ENCODE assay signal across 17 cellular contexts in genomic region chr2:39062320-39062719, GRCh38.
"Had no signal": no experiment of that assay in that cellular context is flagged by ENCODE, and none has a peak within 500 bp of the region (broad histone marks: within the 10 kb centered on the region; RNA-seq: fewer than 3 reads in every experiment).

No MANE protein-coding gene starts in this region.

- H3K9me3 Mint-ChIP-seq: activated CD4-positive, alpha-beta T cell treated with anti-CD3 and anti-CD28 coated beads, Interleukin-2, amount 10 ng/mL, durations not matched to agents 7 days and 5 days; activated naive CD8-positive, alpha-beta T cell treated with anti-CD3 and anti-CD28 coated beads, Interleukin-2, amount 10 ng/mL, durations not matched to agents 7 days and 5 days; activated T-helper 1 cell treated with anti-CD3 and anti-CD28 coated beads, Interleukin-12 subunit alpha, Interleukin-12 subunit beta, Interleukin-2, Interleukin-4 antibody, amounts not matched to agents 30 ng/mL and 10 ng/mL and 1 ng/mL, durations not matched to agents 14 hours and 24 hours and 36 hours; naive thymus-derived CD4-positive, alpha-beta T cell; stimulated activated effector memory CD8-positive, alpha-beta T cell treated with anti-CD3 and anti-CD28 coated beads, Interleukin-12 subunit alpha, Interleukin-12 subunit beta, amount 100 ng/mL, for 72 hours had no signal

- FAIRE-seq: islet of Langerhans had no signal

- H3K27ac Mint-ChIP-seq: activated CD4-positive, alpha-beta T cell treated with anti-CD3 and anti-CD28 coated beads, Interleukin-2, amount 10 ng/mL, durations not matched to agents 7 days and 5 days; activated naive CD8-positive, alpha-beta T cell treated with anti-CD3 and anti-CD28 coated beads, Interleukin-2, amount 10 ng/mL, durations not matched to agents 7 days and 5 days; activated T-helper 1 cell treated with anti-CD3 and anti-CD28 coated beads, Interleukin-12 subunit alpha, Interleukin-12 subunit beta, Interleukin-2, Interleukin-4 antibody, amounts not matched to agents 30 ng/mL and 10 ng/mL and 1 ng/mL, durations not matched to agents 14 hours and 24 hours and 36 hours; stimulated activated effector memory CD8-positive, alpha-beta T cell treated with anti-CD3 and anti-CD28 coated beads, Interleukin-12 subunit alpha, Interleukin-12 subunit beta, amount 100 ng/mL, for 72 hours had no signal

- ATAC-seq: gastroesophageal sphincter; heart right ventricle; left lung; naive thymus-derived CD4-positive, alpha-beta T cell; stimulated activated effector memory CD8-positive, alpha-beta T cell treated with anti-CD3 and anti-CD28 coated beads, Interleukin-12 subunit alpha, Interleukin-12 subunit beta, amount 100 ng/mL, for 72 hours had no signal

- H3K27me3 Mint-ChIP-seq: activated CD4-positive, alpha-beta T cell treated with anti-CD3 and anti-CD28 coated beads, Interleukin-2, amount 10 ng/mL, durations not matched to agents 7 days and 5 days; activated naive CD8-positive, alpha-beta T cell treated with anti-CD3 and anti-CD28 coated beads, Interleukin-2, amount 10 ng/mL, durations not matched to agents 7 days and 5 days; naive thymus-derived CD4-positive, alpha-beta T cell had no signal

- H3K4me3 Mint-ChIP-seq: activated CD4-positive, alpha-beta T cell treated with anti-CD3 and anti-CD28 coated beads, Interleukin-2, amount 10 ng/mL, durations not matched to agents 7 days and 5 days; activated naive CD8-positive, alpha-beta T cell treated with anti-CD3 and anti-CD28 coated beads, Interleukin-2, amount 10 ng/mL, durations not matched to agents 7 days and 5 days; activated T-helper 1 cell treated with anti-CD3 and anti-CD28 coated beads, Interleukin-12 subunit alpha, Interleukin-12 subunit beta, Interleukin-2, Interleukin-4 antibody, amounts not matched to agents 30 ng/mL and 10 ng/mL and 1 ng/mL, durations not matched to agents 14 hours and 24 hours and 36 hours; naive thymus-derived CD4-positive, alpha-beta T cell; stimulated activated effector memory CD8-positive, alpha-beta T cell treated with anti-CD3 and anti-CD28 coated beads, Interleukin-12 subunit alpha, Interleukin-12 subunit beta, amount 100 ng/mL, for 72 hours had no signal

- DNase-seq: activated CD4-positive, alpha-beta T cell treated with anti-CD3 and anti-CD28 coated beads, Interleukin-2, amount 10 ng/mL, durations not matched to agents 7 days and 5 days; activated naive CD8-positive, alpha-beta T cell treated with anti-CD3 and anti-CD28 coated beads, Interleukin-2, amount 10 ng/mL, durations not matched to agents 7 days and 5 days; anterior cingulate cortex; brain microvascular endothelial cell; dermis blood vessel endothelial cell; erythroblast; heart right ventricle; left lung; mammary epithelial cell; naive thymus-derived CD4-positive, alpha-beta T cell; stimulated activated CD4-positive, alpha-beta T cell treated with anti-CD3 and anti-CD28 coated beads, Interleukin-12 subunit alpha, Interleukin-12 subunit beta, amount 100 ng/mL, for 4 hours; stimulated activated CD4-positive, alpha-beta T cell treated with anti-CD3 and anti-CD28 coated beads, Interleukin-2, amount 100 ng/mL, for 24 hours; T-helper 2 cell had no signal
